Comparison of ENCODE assay signal across 18 cellular contexts in the genomic region with DNA sequence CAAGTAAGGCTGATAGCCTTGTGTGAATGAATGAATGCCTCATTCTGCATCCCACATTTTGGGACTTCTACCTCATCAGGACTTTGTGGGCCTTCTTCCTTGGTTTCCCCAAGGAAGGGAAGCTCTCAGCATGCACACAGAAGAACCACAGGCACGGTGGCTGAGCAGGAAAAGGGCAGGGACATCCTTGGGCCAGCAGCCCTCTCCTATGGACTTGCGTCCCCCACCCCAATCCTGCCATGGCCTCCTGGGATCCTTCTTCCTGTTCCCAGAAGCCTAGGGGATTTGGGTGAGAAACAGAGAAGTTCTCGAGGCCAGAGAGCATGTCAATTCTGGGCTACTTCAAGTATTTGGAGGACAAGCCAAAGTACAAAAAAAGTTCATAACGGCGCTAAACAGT.
DNase-seq lines count a peak whose midpoint lies in the region; ATAC-seq and TF ChIP-seq lines count a peak whose summit lies in the region.
"Had no signal": no experiment of that assay in that cellular context is flagged by ENCODE, and none has a peak within 500 bp of the region (broad histone marks: within the 10 kb centered on the region; RNA-seq: fewer than 3 reads in every experiment).

No MANE protein-coding gene starts in this region.

- CTCF ChIA-PET in CD4-positive, alpha-beta T cell (lab: Charles Lee): no interaction called here
- CTCF ChIA-PET in A673 (lab: Charles Lee): no interaction called here

- peaks cover 40% of the 10 kb centered on the region for H3K4me1 Mint-ChIP-seq in CD4-positive, alpha-beta T cell (ENCODE audit: low read depth)
- H3K4me1 Mint-ChIP-seq: GM23338 had no signal

- H3K4me3 Mint-ChIP-seq in CD4-positive, alpha-beta T cell: no peak overlapping the region
- H3K4me3 Mint-ChIP-seq: GM23338 had no signal

- DNase-seq in CD4-positive, alpha-beta T cell: no peak
- peak; percentile 31 for DNase-seq in coronary artery (ENCODE audit: low spot score)
- DNase-seq in osteoblast (ENCODE audit: insufficient read length, low spot score, missing footprints): peak; percentile 62
- DNase-seq in DMS 273 (lab: John Stamatoyannopoulos, UW; ENCODE audit: unreplicated experiment): no peak
- no peak for DNase-seq in iPS-NIHi11 (ENCODE audit: low spot score)
- no peak for DNase-seq in effector memory CD4-positive, alpha-beta T cell
- no peak for DNase-seq in A673 (ENCODE audit: low spot score)
- DNase-seq: DND-41, GDM1, IMR-90, NCI-H1930, NCI-H2171 treated with DMSO at 0.1 percent for 48 hours, NCI-H510A, NCI-H82, Right ventricle myocardium superior had no signal

- H3K27me3 ChIP-seq in BLaER1 (peaks cover 36% of the 10 kb centered on the region), osteoblast (ENCODE audit: insufficient read depth, low read length) (no peaks in the 10 kb centered on the region), A673 (replicated peaks; ENCODE audit: insufficient read depth, low read depth, low read length, poor library complexity) (no peaks in the 10 kb centered on the region)
- no peaks in the 10 kb centered on the region for H3K27me3 ChIP-seq in CD4-positive, alpha-beta T cell (ENCODE audit: control insufficient read depth, insufficient read depth, low read length)
- H3K27me3 ChIP-seq in effector memory CD4-positive, alpha-beta T cell (replicated peaks; ENCODE audit: control insufficient read depth, insufficient read depth, low read length, poor library complexity, severe bottlenecking): no peaks in the 10 kb centered on the region
- H3K27me3 ChIP-seq: Peyer's patch had no signal

- H3K27ac ChIP-seq in BLaER1: no peak overlapping the region
- H3K27ac ChIP-seq in CD4-positive, alpha-beta T cell (ENCODE audit: low read depth, low read length): no peak overlapping the region
- H3K27ac ChIP-seq in coronary artery: no peak overlapping the region
- no peak overlapping the region for H3K27ac ChIP-seq in osteoblast (ENCODE audit: low read depth, low read length)
- no peak overlapping the region for H3K27ac ChIP-seq in effector memory CD4-positive, alpha-beta T cell (ENCODE audit: insufficient read depth, low read length, poor library complexity, severe bottlenecking)
- no peak overlapping the region for H3K27ac ChIP-seq in A673 (ENCODE audit: low read depth, low read length, poor library complexity, severe bottlenecking)

- H3K4me3 ChIP-seq in BLaER1 (no peak overlapping the region), coronary artery (no peak overlapping the region), osteoblast (ENCODE audit: insufficient read depth, low read length) (no peak overlapping the region), A673 (ENCODE audit: low read depth, low read length, poor library complexity, severe bottlenecking) (no peak overlapping the region)
- H3K4me3 ChIP-seq in effector memory CD4-positive, alpha-beta T cell (ENCODE audit: insufficient read depth, low read depth, low read length, poor library complexity, severe bottlenecking): no peak overlapping the region
- H3K4me3 ChIP-seq: GM23338, Peyer's patch had no signal

- no peak for ATAC-seq in CD4-positive, alpha-beta T cell (ENCODE audit: poor library complexity)
- ATAC-seq: GM23338 had no signal

- intact Hi-C loops in CD4-positive, alpha-beta T cell (cut with DNase I, micrococcal nuclease): no loop called here
- intact Hi-C loops in A673 (cut with micrococcal nuclease; ENCODE audit: unreplicated experiment): no loop called here

- no peaks in the 10 kb centered on the region for H3K79me2 ChIP-seq in osteoblast (ENCODE audit: insufficient read depth, low read length)

- 0 out of 2 replicates have a peak, but pooled peaks cover 17% of the 10 kb centered on the region for H3K36me3 ChIP-seq in BLaER1
- H3K36me3 ChIP-seq in osteoblast (ENCODE audit: insufficient read depth, low read length): peaks cover 23% of the 10 kb centered on the region
- peaks cover 84% of the 10 kb centered on the region for H3K36me3 ChIP-seq in effector memory CD4-positive, alpha-beta T cell (ENCODE audit: control insufficient read depth, insufficient read depth, low read length)
- no peaks in the 10 kb centered on the region for H3K36me3 ChIP-seq in A673 (ENCODE audit: insufficient read depth, low read length, poor library complexity, severe bottlenecking)

- POLR2A ChIA-PET in CD4-positive, alpha-beta T cell (lab: Charles Lee): no interaction called here
- POLR2A ChIA-PET in A673 (lab: Charles Lee; ENCODE audit: low non-redundant PET): no interaction called here

- peak overlapping the region; percentile 47 for H3K27ac Mint-ChIP-seq in CD4-positive, alpha-beta T cell
- H3K27ac Mint-ChIP-seq: GM23338 had no signal

- TF ChIP-seq CTCF in CD4-positive, alpha-beta T cell (IDR thresholded peaks at IDR 0.05): no peak
- TF ChIP-seq CTCF in coronary artery (IDR thresholded peaks at IDR 0.05) (no peak), osteoblast (IDR thresholded peaks at IDR 0.05; ENCODE audit: extremely low read depth, low read depth, low read length) (no peak), A673 (conservative IDR thresholded peaks at IDR 0.05; ENCODE audit: low read depth, low read length) (no peak)

- H2AFZ ChIP-seq in osteoblast (ENCODE audit: low read length): no peak overlapping the region
- H2AFZ ChIP-seq: GM23338 had no signal

- H3K4me2 ChIP-seq in BLaER1 (peak overlapping the region; percentile 43), osteoblast (ENCODE audit: insufficient read depth, low read length) (no peak overlapping the region)
- H3K4me2 ChIP-seq: GM23338 had no signal

- H3K36me3 Mint-ChIP-seq in CD4-positive, alpha-beta T cell (ENCODE audit: low read depth): peaks cover 96% of the 10 kb centered on the region

- H3K27me3 Mint-ChIP-seq in CD4-positive, alpha-beta T cell: no peaks in the 10 kb centered on the region

- no TSS peak for BruUV-seq in A673 (replicated peaks; lab: Mats Ljungman, UMichigan)

- H4K20me1 ChIP-seq in BLaER1 (peaks cover 66% of the 10 kb centered on the region), osteoblast (ENCODE audit: insufficient read depth, low read length) (no peaks in the 10 kb centered on the region)

- H3K9me3 ChIP-seq in BLaER1: no peaks in the 10 kb centered on the region
- no peaks in the 10 kb centered on the region for H3K9me3 ChIP-seq in CD4-positive, alpha-beta T cell (ENCODE audit: control insufficient read depth, low read length)
- H3K9me3 ChIP-seq in osteoblast (ENCODE audit: low read depth, low read length): no peaks in the 10 kb centered on the region
- H3K9me3 ChIP-seq in effector memory CD4-positive, alpha-beta T cell (ENCODE audit: control insufficient read depth, low read length): no peaks in the 10 kb centered on the region
- no peaks in the 10 kb centered on the region for H3K9me3 ChIP-seq in A673 (ENCODE audit: low read depth, low read length, poor library complexity, severe bottlenecking)
- H3K9me3 ChIP-seq: Peyer's patch had no signal

- H3K4me1 ChIP-seq in BLaER1: peaks cover 39% of the 10 kb centered on the region
- H3K4me1 ChIP-seq in osteoblast (ENCODE audit: insufficient read depth, low read length): no peaks in the 10 kb centered on the region
- H3K4me1 ChIP-seq in effector memory CD4-positive, alpha-beta T cell (ENCODE audit: control insufficient read depth, insufficient read depth, low read length, poor library complexity, severe bottlenecking): peaks cover 17% of the 10 kb centered on the region
- no peaks in the 10 kb centered on the region for H3K4me1 ChIP-seq in A673 (ENCODE audit: insufficient read depth, low read length, poor library complexity, severe bottlenecking)

- H3K9ac ChIP-seq in BLaER1: no peak overlapping the region

- H3K9me3 Mint-ChIP-seq in CD4-positive, alpha-beta T cell: no peaks in the 10 kb centered on the region
- H3K9me3 Mint-ChIP-seq: GM23338 had no signal

Comparison
In these comparisons a context has a peak if more than half of its experiments do, and no peak if none do; other contexts are left out.
1. DNase-seq: peak in coronary artery (single experiment) and osteoblast (single experiment); none in CD4-positive, alpha-beta T cell (0 of 10), DMS 273 (single experiment), iPS-NIHi11 (single experiment), effector memory CD4-positive, alpha-beta T cell (0 of 3) and A673 (single experiment).